ENCODE assay signal across 1 cellular context in the genomic region with DNA sequence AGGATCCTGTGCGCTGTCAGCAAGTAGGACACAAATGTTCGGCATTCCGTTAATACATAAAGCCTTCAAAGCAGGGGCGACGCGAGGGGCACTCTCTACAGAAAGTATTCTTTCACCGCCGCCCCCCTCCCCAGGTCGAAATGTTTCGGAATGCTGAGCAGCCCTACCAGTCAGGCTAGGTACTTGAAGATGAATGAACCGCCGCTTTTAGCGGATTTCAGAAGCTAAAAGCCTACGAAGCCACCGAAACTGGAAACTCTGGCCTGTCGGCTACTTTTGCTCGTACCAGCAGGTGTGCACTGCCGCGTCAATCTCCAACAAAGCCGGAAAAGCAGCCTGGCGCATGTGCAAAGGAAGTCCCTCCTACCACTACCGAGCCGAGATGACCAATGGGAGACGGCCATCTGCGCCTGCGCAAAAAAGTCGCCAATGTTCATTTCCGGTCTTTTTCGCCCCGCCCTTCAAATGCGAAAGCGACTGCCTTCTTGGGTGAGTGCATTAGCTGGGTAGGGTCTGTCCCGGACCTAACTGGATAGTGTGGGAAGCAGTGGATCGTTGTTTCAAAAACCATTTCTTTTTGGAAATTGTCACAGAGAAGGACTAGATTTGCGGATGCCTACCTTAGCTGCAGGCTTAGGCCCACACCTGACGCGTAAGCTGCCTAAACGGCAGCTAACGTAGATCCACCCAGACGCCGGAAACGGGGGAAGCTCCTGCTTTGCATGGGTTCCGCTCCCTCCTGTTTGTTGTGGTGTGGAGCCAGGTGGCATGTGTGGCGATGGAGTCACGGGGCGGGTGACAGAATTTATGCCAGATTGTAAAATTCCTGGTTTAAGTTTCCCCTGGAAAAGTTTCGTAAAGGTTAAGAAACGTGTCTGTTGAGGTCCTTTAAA.
TF ChIP-seq lines count a peak whose summit lies in the region.

A gene (minus strand): TSS at position 301 of the 893 bp plus-strand sequence. CDS start 534 bp downstream, outside the sequence.

TF ChIP-seq in GM12878, 131 proteins besides CTCF, POLR2A, EP300 and RAD21 (continued from another document):
- TF ChIP-seq PAX5 (IDR thresholded peaks at IDR 0.05; ENCODE audit: borderline replicate concordance, low read depth, low read length) (peak; percentile 70; the same call in 1 of the 2 replicates), PML (IDR thresholded peaks at IDR 0.05; ENCODE audit: low read length) (peak; percentile 99), PAX8 (IDR thresholded peaks at IDR 0.05) (peak; percentile 61; the same call in 1 of the 2 replicates), BCL11A (IDR thresholded peaks at IDR 0.05; ENCODE audit: low read depth, low read length) (peak; percentile 31; the same call in 1 of the 2 replicates), SMAD5 (IDR thresholded peaks at IDR 0.05; ENCODE audit: low read depth) (peak; percentile 90), ASH2L (IDR thresholded peaks at IDR 0.05; ENCODE audit: borderline replicate concordance, low read depth) (0 out of 2 replicates have a peak, but pooled peaks have one; percentile 32), DPF2 (IDR thresholded peaks at IDR 0.05) (peak; percentile 67; the same call in 1 of the 2 replicates), JUND (IDR thresholded peaks at IDR 0.05; ENCODE audit: low read depth, low read length) (peak; percentile 6; the same call in 1 of the 2 replicates), ESRRA (IDR thresholded peaks at IDR 0.05; ENCODE audit: low read length) (no peak), ZNF24 (IDR thresholded peaks at IDR 0.05) (no peak), SRF (IDR thresholded peaks at IDR 0.05; ENCODE audit: low read depth in 2 of 2, low read length in 2 of 2) (no peak), SMC3 (IDR thresholded peaks at IDR 0.05; ENCODE audit: borderline replicate concordance, low read length) (no peak), HDAC6 (IDR thresholded peaks at IDR 0.05; ENCODE audit: unreplicated experiment) (peak; percentile 23), ZNF384 (IDR thresholded peaks at IDR 0.05; ENCODE audit: borderline replicate concordance, low read depth, low read length) (no peak), BRCA1 (IDR thresholded peaks at IDR 0.05; ENCODE audit: low read depth, low read length) (no peak), NR2C2 (IDR thresholded peaks at IDR 0.05; ENCODE audit: borderline replicate concordance, control insufficient read depth, insufficient read length, low read depth) (no peak), NFXL1 (IDR thresholded peaks at IDR 0.05; ENCODE audit: borderline replicate concordance) (no peak), TAF1 (IDR thresholded peaks at IDR 0.05; ENCODE audit: borderline replicate concordance, low read depth, low read length) (peak; percentile 84), ATF7 (IDR thresholded peaks at IDR 0.05; ENCODE audit: low read depth) (peak; percentile 93), NR2C1 (IDR thresholded peaks at IDR 0.05) (no peak), ZNF217 (IDR thresholded peaks at IDR 0.05) (no peak), ZNF207 (IDR thresholded peaks at IDR 0.05; ENCODE audit: borderline replicate concordance) (peak; percentile 71), MTA3 (IDR thresholded peaks at IDR 0.05; ENCODE audit: borderline replicate concordance, low read length) (peak; percentile 71; the same call in 1 of the 2 replicates), CHD2 (IDR thresholded peaks at IDR 0.05; ENCODE audit: borderline replicate concordance, low read depth, low read length) (peak; percentile 56), TCF12 (IDR thresholded peaks at IDR 0.05; ENCODE audit: low read depth, low read length) (peak; percentile 90), YY1 (IDR thresholded peaks at IDR 0.05; ENCODE audit: low read depth, low read length) (peak; percentile 49), IKZF2 (IDR thresholded peaks at IDR 0.05) (peak; percentile 83 to 85)
- TF ChIP-seq, protein P1, sequence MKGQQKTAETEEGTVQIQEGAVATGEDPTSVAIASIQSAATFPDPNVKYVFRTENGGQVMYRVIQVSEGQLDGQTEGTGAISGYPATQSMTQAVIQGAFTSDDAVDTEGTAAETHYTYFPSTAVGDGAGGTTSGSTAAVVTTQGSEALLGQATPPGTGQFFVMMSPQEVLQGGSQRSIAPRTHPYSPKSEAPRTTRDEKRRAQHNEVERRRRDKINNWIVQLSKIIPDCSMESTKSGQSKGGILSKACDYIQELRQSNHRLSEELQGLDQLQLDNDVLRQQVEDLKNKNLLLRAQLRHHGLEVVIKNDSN (IDR thresholded peaks at IDR 0.05; ENCODE audit: borderline replicate concordance, extremely low read length, insufficient read depth, low read depth, low read length) = no peak
- TF ChIP-seq, protein P2, sequence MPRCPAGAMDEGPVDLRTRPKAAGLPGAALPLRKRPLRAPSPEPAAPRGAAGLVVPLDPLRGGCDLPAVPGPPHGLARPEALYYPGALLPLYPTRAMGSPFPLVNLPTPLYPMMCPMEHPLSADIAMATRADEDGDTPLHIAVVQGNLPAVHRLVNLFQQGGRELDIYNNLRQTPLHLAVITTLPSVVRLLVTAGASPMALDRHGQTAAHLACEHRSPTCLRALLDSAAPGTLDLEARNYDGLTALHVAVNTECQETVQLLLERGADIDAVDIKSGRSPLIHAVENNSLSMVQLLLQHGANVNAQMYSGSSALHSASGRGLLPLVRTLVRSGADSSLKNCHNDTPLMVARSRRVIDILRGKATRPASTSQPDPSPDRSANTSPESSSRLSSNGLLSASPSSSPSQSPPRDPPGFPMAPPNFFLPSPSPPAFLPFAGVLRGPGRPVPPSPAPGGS (IDR thresholded peaks at IDR 0.05; ENCODE audit: borderline replicate concordance, insufficient read depth, low read depth, low read length, poor library complexity, severe bottlenecking) = no peak
- TF ChIP-seq, protein P3, sequence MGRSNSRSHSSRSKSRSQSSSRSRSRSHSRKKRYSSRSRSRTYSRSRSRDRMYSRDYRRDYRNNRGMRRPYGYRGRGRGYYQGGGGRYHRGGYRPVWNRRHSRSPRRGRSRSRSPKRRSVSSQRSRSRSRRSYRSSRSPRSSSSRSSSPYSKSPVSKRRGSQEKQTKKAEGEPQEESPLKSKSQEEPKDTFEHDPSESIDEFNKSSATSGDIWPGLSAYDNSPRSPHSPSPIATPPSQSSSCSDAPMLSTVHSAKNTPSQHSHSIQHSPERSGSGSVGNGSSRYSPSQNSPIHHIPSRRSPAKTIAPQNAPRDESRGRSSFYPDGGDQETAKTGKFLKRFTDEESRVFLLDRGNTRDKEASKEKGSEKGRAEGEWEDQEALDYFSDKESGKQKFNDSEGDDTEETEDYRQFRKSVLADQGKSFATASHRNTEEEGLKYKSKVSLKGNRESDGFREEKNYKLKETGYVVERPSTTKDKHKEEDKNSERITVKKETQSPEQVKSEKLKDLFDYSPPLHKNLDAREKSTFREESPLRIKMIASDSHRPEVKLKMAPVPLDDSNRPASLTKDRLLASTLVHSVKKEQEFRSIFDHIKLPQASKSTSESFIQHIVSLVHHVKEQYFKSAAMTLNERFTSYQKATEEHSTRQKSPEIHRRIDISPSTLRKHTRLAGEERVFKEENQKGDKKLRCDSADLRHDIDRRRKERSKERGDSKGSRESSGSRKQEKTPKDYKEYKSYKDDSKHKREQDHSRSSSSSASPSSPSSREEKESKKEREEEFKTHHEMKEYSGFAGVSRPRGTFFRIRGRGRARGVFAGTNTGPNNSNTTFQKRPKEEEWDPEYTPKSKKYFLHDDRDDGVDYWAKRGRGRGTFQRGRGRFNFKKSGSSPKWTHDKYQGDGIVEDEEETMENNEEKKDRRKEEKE (IDR thresholded peaks at IDR 0.05) = 0 out of 2 replicates have a peak, but pooled peaks have one; percentile 43
- TF ChIP-seq, protein P4, sequence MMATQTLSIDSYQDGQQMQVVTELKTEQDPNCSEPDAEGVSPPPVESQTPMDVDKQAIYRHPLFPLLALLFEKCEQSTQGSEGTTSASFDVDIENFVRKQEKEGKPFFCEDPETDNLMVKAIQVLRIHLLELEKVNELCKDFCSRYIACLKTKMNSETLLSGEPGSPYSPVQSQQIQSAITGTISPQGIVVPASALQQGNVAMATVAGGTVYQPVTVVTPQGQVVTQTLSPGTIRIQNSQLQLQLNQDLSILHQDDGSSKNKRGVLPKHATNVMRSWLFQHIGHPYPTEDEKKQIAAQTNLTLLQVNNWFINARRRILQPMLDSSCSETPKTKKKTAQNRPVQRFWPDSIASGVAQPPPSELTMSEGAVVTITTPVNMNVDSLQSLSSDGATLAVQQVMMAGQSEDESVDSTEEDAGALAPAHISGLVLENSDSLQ (IDR thresholded peaks at IDR 0.05) = peak; percentile 97
- TF ChIP-seq, protein P5, sequence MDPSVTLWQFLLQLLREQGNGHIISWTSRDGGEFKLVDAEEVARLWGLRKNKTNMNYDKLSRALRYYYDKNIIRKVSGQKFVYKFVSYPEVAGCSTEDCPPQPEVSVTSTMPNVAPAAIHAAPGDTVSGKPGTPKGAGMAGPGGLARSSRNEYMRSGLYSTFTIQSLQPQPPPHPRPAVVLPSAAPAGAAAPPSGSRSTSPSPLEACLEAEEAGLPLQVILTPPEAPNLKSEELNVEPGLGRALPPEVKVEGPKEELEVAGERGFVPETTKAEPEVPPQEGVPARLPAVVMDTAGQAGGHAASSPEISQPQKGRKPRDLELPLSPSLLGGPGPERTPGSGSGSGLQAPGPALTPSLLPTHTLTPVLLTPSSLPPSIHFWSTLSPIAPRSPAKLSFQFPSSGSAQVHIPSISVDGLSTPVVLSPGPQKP (IDR thresholded peaks at IDR 0.05; ENCODE audit: low read depth, low read length) = peak; percentile 77; the same call in 1 of the 2 replicates
- TF ChIP-seq, protein P6, sequence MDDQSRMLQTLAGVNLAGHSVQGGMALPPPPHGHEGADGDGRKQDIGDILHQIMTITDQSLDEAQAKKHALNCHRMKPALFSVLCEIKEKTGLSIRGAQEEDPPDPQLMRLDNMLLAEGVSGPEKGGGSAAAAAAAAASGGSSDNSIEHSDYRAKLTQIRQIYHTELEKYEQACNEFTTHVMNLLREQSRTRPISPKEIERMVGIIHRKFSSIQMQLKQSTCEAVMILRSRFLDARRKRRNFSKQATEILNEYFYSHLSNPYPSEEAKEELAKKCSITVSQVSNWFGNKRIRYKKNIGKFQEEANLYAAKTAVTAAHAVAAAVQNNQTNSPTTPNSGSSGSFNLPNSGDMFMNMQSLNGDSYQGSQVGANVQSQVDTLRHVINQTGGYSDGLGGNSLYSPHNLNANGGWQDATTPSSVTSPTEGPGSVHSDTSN (IDR thresholded peaks at IDR 0.05; ENCODE audit: insufficient replicate concordance, low read depth, low read length) = peak; percentile 87
